In genomic region chr20:10653593-10654288, GRCh38 we compare ENCODE assay signal across 11 cellular contexts. TPM values are rescaled to one million over a fixed set of nuclear protein-coding genes. Genes with fewer than 3 reads are reported as not detected.
DNase-seq lines count a peak whose midpoint lies in the region; ATAC-seq and TF ChIP-seq lines count a peak whose summit lies in the region.
"Had no signal": no experiment of that assay in that cellular context is flagged by ENCODE, and none has a peak within 500 bp of the region (broad histone marks: within the 10 kb centered on the region; RNA-seq: fewer than 3 reads in every experiment).

No MANE protein-coding gene starts in this region.

- H3K36me3 ChIP-seq in left lung (peaks cover 0 to 77% of the 10 kb centered on the region in 2 donors), tibial nerve (peaks cover 0 to 53% (median 5%) of the 10 kb centered on the region in 3 donors)

- H3K27me3 Mint-ChIP-seq in brain = peaks cover 4% of the 10 kb centered on the region

- H3K27ac Mint-ChIP-seq in brain = peak overlapping the region in 4 of 5 experiments; percentile 24 to 95 (median 78)
- H3K27ac Mint-ChIP-seq: activated naive CD4-positive, alpha-beta T cell treated with anti-CD3 and anti-CD28 coated beads, Interleukin-2, amount 50 U/mL, for 72 hours; memory B cell had no signal

- peak overlapping the region in 4 of 5 experiments; percentile 3 to 50 (median 36) for H3K4me3 Mint-ChIP-seq in brain
- H3K4me3 Mint-ChIP-seq: memory B cell had no signal

- H3K4me3 ChIP-seq in left lung (no peak overlapping the region), tibial nerve (peak overlapping the region; percentile 8 to 41 (median 14))
- H3K4me3 ChIP-seq: SK-N-MC had no signal

- ATAC-seq in GM21576 (IDR thresholded peaks at IDR 0.05; ENCODE audit: unreplicated experiment) (peak; percentile 44), left lung (peak; percentile 75), GM21737 (IDR thresholded peaks at IDR 0.05; ENCODE audit: unreplicated experiment) (no peak), left colon (no peak), HG02571 (IDR thresholded peaks at IDR 0.05; ENCODE audit: unreplicated experiment) (no peak)

- WGBS in tibial nerve, 2 donors = 25 to 31% methylated on average over 13 of the region's 13 CpGs

- H3K9me3 Mint-ChIP-seq in brain = no peaks in the 10 kb centered on the region
- H3K9me3 Mint-ChIP-seq: activated naive CD4-positive, alpha-beta T cell treated with anti-CD3 and anti-CD28 coated beads, Interleukin-2, amount 50 U/mL, for 72 hours; memory B cell had no signal

- TF ChIP-seq CTCF in brain (conservative IDR thresholded peaks at IDR 0.05) = no peak
- no peak for TF ChIP-seq CTCF in left lung (IDR thresholded peaks at IDR 0.05)
- TF ChIP-seq CTCF in tibial nerve (IDR thresholded peaks at IDR 0.05) = no peak

- H3K9me3 ChIP-seq in left lung (no peaks in the 10 kb centered on the region), tibial nerve (no peaks in the 10 kb centered on the region)

- H3K27ac ChIP-seq in left lung (peak overlapping the region in 1 of 2 donors; percentile 49), tibial nerve (peak overlapping the region; percentile 55 to 80 (median 68))
- H3K27ac ChIP-seq: SK-N-MC had no signal

- no peak for TF ChIP-seq EP300 in tibial nerve (IDR thresholded peaks at IDR 0.05)

- H3K4me1 ChIP-seq in left lung = peaks cover 15 to 30% of the 10 kb centered on the region in 2 donors
- H3K4me1 ChIP-seq in tibial nerve = peaks cover 0 to 78% (median 29%) of the 10 kb centered on the region in 4 donors

- peaks cover 75% of the 10 kb centered on the region for H3K36me3 Mint-ChIP-seq in brain
- H3K36me3 Mint-ChIP-seq: activated naive CD4-positive, alpha-beta T cell treated with anti-CD3 and anti-CD28 coated beads, Interleukin-2, amount 50 U/mL, for 72 hours; memory B cell had no signal

- H3K27me3 ChIP-seq in left lung (no peaks in the 10 kb centered on the region), tibial nerve (no peaks in the 10 kb centered on the region)

- peaks cover 99% of the 10 kb centered on the region for H3K4me1 Mint-ChIP-seq in brain
- H3K4me1 Mint-ChIP-seq: memory B cell had no signal

- intact Hi-C loops in left lung (cut with DNase I) = loop anchor here in 1 of 2 donors (10.0 kb wide), 1 partner anchor 99 kb away; no protein-coding TSS in a partner anchor
- intact Hi-C loops in left colon (cut with DNase I, micrococcal nuclease) = no loop called here

- TF ChIP-seq POLR2A in tibial nerve (IDR thresholded peaks at IDR 0.05) = no peak

- DNase-seq in left lung (peak in 1 of 2 donors; percentile 44), tibial nerve (ENCODE audit: low spot score in 2 of 2) (no peak), left colon (no peak)
- no peak for DNase-seq in activated effector memory CD4-positive, alpha-beta T cell treated with Interleukin-2 at 50 U/mL for 16 hours

RNA-seq across cellular contexts. Expression of gene JAG1, which starts 20.1 kb away (rescaled TPM):
- polyA plus RNA-seq in brain (ENCODE audit: insufficient read depth, low read depth, low replicate concordance) = 15.6 TPM
- 10 to 100 TPM; 31.2 to 65.0 TPM for total RNA-seq in left lung
- total RNA-seq in tibial nerve = 100 to 1,000 TPM in 2 of 4 donors, 10 to 100 TPM in 2; 93.1 to 133 (median 112) TPM
- total RNA-seq in left colon = 100 to 1,000 TPM in 1 of 2 donors, 10 to 100 TPM in 1; 78.8 to 170 TPM

Comparison
In these comparisons a context has a peak if more than half of its experiments do, and no peak if none do; other contexts are left out.
1. ATAC-seq: peak in GM21576 (single experiment) and left lung (single experiment); none in GM21737 (single experiment), left colon (single experiment) and HG02571 (single experiment).
2. H3K4me3 ChIP-seq: peak in tibial nerve (4 of 4); none in left lung (0 of 2).